Comparison of ENCODE assay signal across 8 cellular contexts in genomic region chr5:69234457-69235268, GRCh38. TPM values are rescaled to one million over a fixed set of nuclear protein-coding genes. Genes with fewer than 3 reads are reported as not detected.
A peak's percentile ranks its signal among the peaks of the same experiment; 100 is the strongest.
DNase-seq lines count a peak whose midpoint lies in the region; ATAC-seq and TF ChIP-seq lines count a peak whose summit lies in the region.

Gene CDK7, plus strand, starts transcription at chr5:69234886. Its CDS starts 90 bp downstream, at chr5:69234976.

- CTCF ChIA-PET in GM10248 (lab: Yijun Ruan, JAX): interaction anchor here (0.7 to 2.3 kb wide), 4 partner anchors 63 to 141 kb away, joined by 3 to 9 read pairs (median 3); partner anchors contain the start of gene SLC30A5

- H3K4me3 Mint-ChIP-seq in activated naive CD8-positive, alpha-beta T cell: peak within 1 kb of the TSS; percentile 98
- peak within 1 kb of the TSS; percentile 96 for H3K4me3 Mint-ChIP-seq in glutamatergic neuron (ENCODE audit: unreplicated experiment)

- H3K4me2 ChIP-seq in osteoblast (ENCODE audit: insufficient read depth, low read length): peak within 1 kb of the TSS; percentile 96

- DNase-seq in GM10248 (ENCODE audit: extremely low spot score) (peak; percentile 95), NCI-H1105 (lab: John Stamatoyannopoulos, UW) (peak; percentile 77), SKM-1 treated with dmso at 0.1 percent for 144 hours (lab: John Stamatoyannopoulos, UW; ENCODE audit: unreplicated experiment) (peak; percentile 86), glutamatergic neuron (peak; percentile 94), osteoblast (ENCODE audit: insufficient read length, low spot score, missing footprints) (peak; percentile 95), thoracic aorta (ENCODE audit: low spot score) (peak; percentile 72)

- peak within 1 kb of the TSS; percentile 85 for H3K27ac Mint-ChIP-seq in activated naive CD8-positive, alpha-beta T cell
- peak within 1 kb of the TSS; percentile 60 for H3K27ac Mint-ChIP-seq in glutamatergic neuron (ENCODE audit: unreplicated experiment)

- H3K4me1 Mint-ChIP-seq in activated naive CD8-positive, alpha-beta T cell (ENCODE audit: low read depth): peaks cover 43% of the 10 kb centered on the region
- peaks cover 8% of the 10 kb centered on the region for H3K4me1 Mint-ChIP-seq in glutamatergic neuron (ENCODE audit: low read depth, unreplicated experiment)

- peaks cover 18% of the 10 kb centered on the region for H3K36me3 ChIP-seq in osteoblast (ENCODE audit: insufficient read depth, low read length)
- H3K36me3 ChIP-seq in thoracic aorta: peaks cover 7% of the 10 kb centered on the region

- H3K36me3 Mint-ChIP-seq in activated naive CD8-positive, alpha-beta T cell: peaks cover 3% of the 10 kb centered on the region
- no peaks in the 10 kb centered on the region for H3K36me3 Mint-ChIP-seq in glutamatergic neuron (ENCODE audit: unreplicated experiment)

- POLR2A ChIA-PET in GM10248 (lab: Yijun Ruan, JAX): no interaction called here

- H2AFZ ChIP-seq in osteoblast (ENCODE audit: low read length): peak within 1 kb of the TSS; percentile 96

- H3K27ac ChIP-seq in osteoblast (ENCODE audit: low read depth, low read length) (peak within 1 kb of the TSS; percentile 74), thoracic aorta (peak within 1 kb of the TSS; percentile 78 to 85)

- H4K20me1 ChIP-seq in osteoblast (ENCODE audit: insufficient read depth, low read length): peaks cover 12% of the 10 kb centered on the region

- H3K9me3 ChIP-seq in osteoblast (ENCODE audit: low read depth, low read length) (no peaks in the 10 kb centered on the region), thoracic aorta (no peaks in the 10 kb centered on the region)

- H3K4me1 ChIP-seq in osteoblast (ENCODE audit: insufficient read depth, low read length) (peaks cover 43% of the 10 kb centered on the region), thoracic aorta (ENCODE audit: control insufficient read depth in 1 of 2, low read depth in 2 of 2) (peaks cover 10 to 13% of the 10 kb centered on the region in 2 donors)

- H3K9me3 Mint-ChIP-seq in activated naive CD8-positive, alpha-beta T cell (ENCODE audit: low read depth): no peaks in the 10 kb centered on the region
- H3K9me3 Mint-ChIP-seq in glutamatergic neuron (ENCODE audit: unreplicated experiment): peaks cover 3% of the 10 kb centered on the region

- ATAC-seq in HG02623 (IDR thresholded peaks at IDR 0.05; ENCODE audit: unreplicated experiment) (peak; percentile 100), thoracic aorta (ENCODE audit: insufficient number of reproducible peaks, low FRiP score, low read depth) (peak; percentile 95)

- H3K4me3 ChIP-seq in osteoblast (ENCODE audit: insufficient read depth, low read length) (peak within 1 kb of the TSS; percentile 79), thoracic aorta (peak within 1 kb of the TSS; percentile 89)

- H3K27me3 ChIP-seq in osteoblast (ENCODE audit: insufficient read depth, low read length): no peaks in the 10 kb centered on the region
- no peaks in the 10 kb centered on the region for H3K27me3 ChIP-seq in thoracic aorta (replicated peaks; ENCODE audit: insufficient read depth)

- H3K27me3 Mint-ChIP-seq in activated naive CD8-positive, alpha-beta T cell: no peaks in the 10 kb centered on the region
- H3K27me3 Mint-ChIP-seq in glutamatergic neuron (ENCODE audit: unreplicated experiment): peaks cover 5% of the 10 kb centered on the region

- no peak for TF ChIP-seq CTCF in GM10248 (IDR thresholded peaks at IDR 0.05; ENCODE audit: control extremely low read depth, extremely low read depth, low read depth, missing control alignments)
- TF ChIP-seq CTCF in glutamatergic neuron (IDR thresholded peaks at IDR 0.05; ENCODE audit: partially characterized antibody, unreplicated experiment): no peak
- no peak for TF ChIP-seq CTCF in osteoblast (IDR thresholded peaks at IDR 0.05; ENCODE audit: extremely low read depth, low read depth, low read length)
- TF ChIP-seq CTCF in thoracic aorta (IDR thresholded peaks at IDR 0.05): no peak

- H3K79me2 ChIP-seq in osteoblast (ENCODE audit: insufficient read depth, low read length): peaks cover 44% of the 10 kb centered on the region

RNA-seq across cellular contexts. Expression of gene CDK7, which starts in this region (rescaled TPM):
- 17.0 TPM for total RNA-seq in glutamatergic neuron (ENCODE audit: unreplicated experiment)
- total RNA-seq in osteoblast: 41.5 and 44.5 TPM in 2 replicates
- 10 to 100 TPM in 1 of 2 donors, 1 to 10 TPM in 1; 9.2 to 23.4 TPM for total RNA-seq in thoracic aorta

Comparison
In these comparisons a context has a peak if more than half of its experiments do, and no peak if none do; other contexts are left out.
1. Peak in every context shown above with its lines: DNase-seq, ATAC-seq, H3K4me3 ChIP-seq and H3K27ac ChIP-seq.